In genomic region chr21:41877901-41878830, GRCh38 we compare ENCODE assay signal across 8 cellular contexts. TPM values are rescaled to one million over a fixed set of nuclear protein-coding genes. Genes with fewer than 3 reads are reported as not detected.
A peak's percentile ranks its signal among the peaks of the same experiment; 100 is the strongest.
DNase-seq lines count a peak whose midpoint lies in the region; ATAC-seq and TF ChIP-seq lines count a peak whose summit lies in the region.

No MANE protein-coding gene starts in this region.

- no peaks in the 10 kb centered on the region for H3K9me3 ChIP-seq in Caco-2
- no peaks in the 10 kb centered on the region for H3K9me3 ChIP-seq in adipocyte (ENCODE audit: control insufficient read depth, low read length)
- H3K9me3 ChIP-seq in left ventricle myocardium inferior (replicated peaks): no peaks in the 10 kb centered on the region

- DNase-seq in Caco-2 (peak; percentile 45 to 59), RPMI7951 (ENCODE audit: low read depth) (peak; percentile 39), adipocyte (ENCODE audit: low read depth) (peak; percentile 68), left ventricle myocardium inferior (no peak), renal cortical epithelial cell (ENCODE audit: low read depth) (peak; percentile 26), dedifferentiated amniotic fluid mesenchymal stem cell (ENCODE audit: extremely low spot score) (no peak)

- peak overlapping the region; percentile 83 for H3K4me3 Mint-ChIP-seq in Caco-2 (ENCODE audit: unreplicated experiment)

- CTCF ChIA-PET in Caco-2 (lab: Charles Lee): interaction anchor here (0.7 kb wide), 1 partner anchor 50 kb away, joined by 4 read pairs; no protein-coding TSS in a partner anchor

- H3K4me3 ChIP-seq in Caco-2 (ENCODE audit: low read depth, low read length) (peak overlapping the region; percentile 84), adipocyte (ENCODE audit: low read length) (peak overlapping the region; percentile 90), left ventricle myocardium inferior (peak overlapping the region; percentile 92)

- POLR2A ChIA-PET in Caco-2 (lab: Charles Lee): interaction anchor here (0.5 to 0.7 kb wide), 2 partner anchors 120 to 327 kb away, joined by 4 to 9 read pairs; no protein-coding TSS in a partner anchor

- H3K36me3 ChIP-seq in Caco-2 (ENCODE audit: control insufficient read depth, insufficient read depth, low read length): peaks cover 1% of the 10 kb centered on the region; the same call in 1 of the 2 replicates
- no peaks in the 10 kb centered on the region for H3K36me3 ChIP-seq in adipocyte (ENCODE audit: control insufficient read depth, insufficient read depth, low read length, severe bottlenecking)
- no peaks in the 10 kb centered on the region for H3K36me3 ChIP-seq in left ventricle myocardium inferior

- no peaks in the 10 kb centered on the region for H3K4me1 Mint-ChIP-seq in Caco-2 (ENCODE audit: low read depth, unreplicated experiment)

- intact Hi-C loops in Caco-2 (cut with micrococcal nuclease; ENCODE audit: unreplicated experiment) (loop anchor here (2.0 to 5.0 kb wide), 2 partner anchors 49 to 134 kb away; partner anchors contain the start of gene ZBTB21), left ventricle myocardium inferior (cut with micrococcal nuclease) (no loop called here)

- ATAC-seq in GM19395 (IDR thresholded peaks at IDR 0.05; ENCODE audit: unreplicated experiment) (peak; percentile 22), HG03558 (IDR thresholded peaks at IDR 0.05; ENCODE audit: extremely low read depth, unreplicated experiment) (peak; percentile 17)

- H3K9me3 Mint-ChIP-seq in Caco-2 (ENCODE audit: unreplicated experiment): no peaks in the 10 kb centered on the region

- H3K27ac Mint-ChIP-seq in Caco-2 (ENCODE audit: unreplicated experiment): peak overlapping the region; percentile 42

- H3K27me3 Mint-ChIP-seq in Caco-2 (ENCODE audit: insufficient read depth, unreplicated experiment): no peaks in the 10 kb centered on the region

- TSS peak; percentile 62 for BruUV-seq in Caco-2 (replicated peaks; lab: Mats Ljungman, UMichigan)

- peak overlapping the region; percentile 50 for H3K27ac ChIP-seq in left ventricle myocardium inferior (replicated peaks)

- H3K36me3 Mint-ChIP-seq in Caco-2 (ENCODE audit: insufficient read depth, unreplicated experiment): peaks cover 8% of the 10 kb centered on the region

- TF ChIP-seq CTCF in Caco-2 (IDR thresholded peaks at IDR 0.05; ENCODE audit: insufficient read depth in 1 of 2, low read depth in 1 of 2, low read length in 1 of 2, severe bottlenecking in 1 of 2, unreplicated experiment in 1 of 2): no peak
- no peak for TF ChIP-seq CTCF in left ventricle myocardium inferior (IDR thresholded peaks at IDR 0.05; ENCODE audit: borderline replicate concordance)

- H3K27me3 ChIP-seq in Caco-2 (replicated peaks; ENCODE audit: control insufficient read depth, insufficient read depth, low read length) (no peaks in the 10 kb centered on the region), adipocyte (replicated peaks; ENCODE audit: control insufficient read depth, insufficient read depth, low read length) (no peaks in the 10 kb centered on the region), left ventricle myocardium inferior (ENCODE audit: low read depth) (no peaks in the 10 kb centered on the region)

- peak overlapping the region; percentile 91 for H3K9ac ChIP-seq in adipocyte (ENCODE audit: low read length)

- H3K4me1 ChIP-seq in Caco-2: peaks cover 9% of the 10 kb centered on the region; the same call in 1 of the 2 replicates
- peaks cover 16% of the 10 kb centered on the region for H3K4me1 ChIP-seq in adipocyte (ENCODE audit: control insufficient read depth, insufficient read depth, low read length)
- H3K4me1 ChIP-seq in left ventricle myocardium inferior: peaks cover 22% of the 10 kb centered on the region

RNA-seq across cellular contexts. Expression of gene PRDM15, which starts 1.0 kb away (rescaled TPM):
- total RNA-seq in Caco-2 (2022) (5.6 and 8.2 TPM in 2 replicates), left ventricle myocardium inferior (2.9 TPM), renal cortical epithelial cell (2.4 and 7.8 TPM in 2 replicates)
- total RNA-seq in RPMI7951 (2014; rRNA removed; shearing (Covaris generic)): 2.4 and 3.9 TPM in 2 replicates

Comparison
In these comparisons a context has a peak if more than half of its experiments do, and no peak if none do; other contexts are left out.
1. DNase-seq: peak in Caco-2 (2 of 2), RPMI7951 (single experiment), adipocyte (single experiment) and renal cortical epithelial cell (single experiment); none in left ventricle myocardium inferior (single experiment) and dedifferentiated amniotic fluid mesenchymal stem cell (single experiment).
2. Peak in every context shown above with its lines, with median percentiles within 50 percentile points of each other: H3K4me3 ChIP-seq.